8 cellular contexts compared by ENCODE assay signal in genomic region chr2:676647-677055, GRCh38.
A peak's percentile ranks its signal among the peaks of the same experiment; 100 is the strongest.
DNase-seq lines count a peak whose midpoint lies in the region; ATAC-seq and FAIRE-seq lines count a peak whose summit lies in the region.

No MANE protein-coding gene starts in this region.

- FAIRE-seq in A204.1 (lab: Jason Lieb, UNC) = peak; percentile 82

- peak overlapping the region; percentile 78 for H3K27ac ChIP-seq in caudate nucleus (ENCODE audit: low read depth, low read length)
- H3K27ac ChIP-seq in skin epidermis = peak overlapping the region in 19 of 21 experiments; percentile 37 to 100 (median 97)

- DNase-seq in NCI-H146 treated with DMSO at 0.1 percent for 48 hours (lab: John Stamatoyannopoulos, UW; ENCODE audit: unreplicated experiment) (peak; percentile 93), SW480 (ENCODE audit: low spot score) (peak; percentile 96), caudate nucleus (lab: John Stamatoyannopoulos, UW) (peak in 60 of 61 donors; percentile 89 to 99 (median 98)), inferior parietal cortex (ENCODE audit: extremely low spot score) (peak; percentile 93)

- peak; percentile 82 for ATAC-seq in GM18502 (IDR thresholded peaks at IDR 0.05; ENCODE audit: poor library complexity, unreplicated experiment)
- peak; percentile 90 for ATAC-seq in HG02970 (IDR thresholded peaks at IDR 0.05; ENCODE audit: low FRiP score, unreplicated experiment)

- H3K4me3 ChIP-seq in skin epidermis = peak overlapping the region; percentile 46 to 81 (median 77)

Comparison
In these comparisons a context has a peak if more than half of its experiments do, and no peak if none do; other contexts are left out.
1. Peak in every context shown above with its lines: DNase-seq, ATAC-seq, H3K4me3 ChIP-seq and H3K27ac ChIP-seq.